ENCODE assay signal across 10 cellular contexts in genomic region chr12:100926669-100927248, GRCh38.
DNase-seq lines count a peak whose midpoint lies in the region; ATAC-seq and TF ChIP-seq lines count a peak whose summit lies in the region.
"Had no signal": no experiment of that assay in that cellular context is flagged by ENCODE, and none has a peak within 500 bp of the region (broad histone marks: within the 10 kb centered on the region; RNA-seq: fewer than 3 reads in every experiment).

No MANE protein-coding gene starts in this region.

- no peak overlapping the region for H3K27ac Mint-ChIP-seq in T-helper 17 cell
- H3K27ac Mint-ChIP-seq: naive B cell had no signal

- in situ Hi-C loops in astrocyte of the spinal cord (cut with HindIII; ENCODE audit: low sequenced_read_pairs), result no loop called here

- H3K4me1 Mint-ChIP-seq in T-helper 17 cell, result no peaks in the 10 kb centered on the region
- H3K4me1 Mint-ChIP-seq: naive B cell had no signal

- no peak overlapping the region for H3K4me3 Mint-ChIP-seq in T-helper 17 cell
- H3K4me3 Mint-ChIP-seq: naive B cell had no signal

- DNase-seq in HT-29 (ENCODE audit: low spot score), result peak; percentile 32
- peak; percentile 33 for DNase-seq in astrocyte of the spinal cord (ENCODE audit: low read depth, low spot score)
- no peak for DNase-seq in left lobe of liver (ENCODE audit: low spot score)
- no peak for DNase-seq in T-helper 17 cell
- no peak for DNase-seq in NCI-H2107 (lab: John Stamatoyannopoulos, UW)
- DNase-seq: cortex of kidney, naive B cell had no signal

- peak; percentile 44 for TF ChIP-seq CTCF in C4-2B (conservative IDR thresholded peaks at IDR 0.05)
- TF ChIP-seq CTCF in astrocyte of the spinal cord (IDR thresholded peaks at IDR 0.05; ENCODE audit: low read depth, low read length), result peak; percentile 59

- no peak overlapping the region for H3K27ac ChIP-seq in C4-2B

- no peaks in the 10 kb centered on the region for H3K27me3 Mint-ChIP-seq in T-helper 17 cell
- H3K27me3 Mint-ChIP-seq: naive B cell had no signal

- H3K9me3 ChIP-seq in T-helper 17 cell (ENCODE audit: control insufficient read depth, low read length, poor library complexity, severe bottlenecking), result no peaks in the 10 kb centered on the region

- H3K36me3 Mint-ChIP-seq in T-helper 17 cell (ENCODE audit: low read depth), result no peaks in the 10 kb centered on the region
- H3K36me3 Mint-ChIP-seq: naive B cell had no signal

- ATAC-seq in left lobe of liver (peak; percentile 61), HG03460 (IDR thresholded peaks at IDR 0.05; ENCODE audit: unreplicated experiment) (no peak), T-helper 17 cell (no peak), GM21717 (IDR thresholded peaks at IDR 0.05; ENCODE audit: unreplicated experiment) (no peak)

- no peak overlapping the region for H3K4me3 ChIP-seq in astrocyte of the spinal cord (ENCODE audit: low read depth, low read length)

Comparison
In these comparisons a context has a peak if more than half of its experiments do, and no peak if none do; other contexts are left out.
1. DNase-seq: peak in HT-29 (single experiment) and astrocyte of the spinal cord (single experiment); none in left lobe of liver (single experiment), T-helper 17 cell (0 of 3) and NCI-H2107 (single experiment).